8 cellular contexts compared by ENCODE assay signal in genomic region chr15:85976102-85976501, GRCh38.
"Had no signal": no experiment of that assay in that cellular context is flagged by ENCODE, and none has a peak within 500 bp of the region (broad histone marks: within the 10 kb centered on the region; RNA-seq: fewer than 3 reads in every experiment).

No MANE protein-coding gene starts in this region.

- ATAC-seq: GM12878 had no signal

- H3K4me3 ChIP-seq: GM12878 had no signal

- FAIRE-seq: G401.6, GM12878, GM12891, GM12892, GM18507, GM19239 had no signal

- DNase-seq: GDM1, GF-D8 had no signal
